In genomic region chr1:212858055-212858460, GRCh38 we compare ENCODE assay signal across 8 cellular contexts. TPM values are rescaled to one million over a fixed set of nuclear protein-coding genes. Genes with fewer than 3 reads are reported as not detected.
DNase-seq lines count a peak whose midpoint lies in the region; ATAC-seq, FAIRE-seq and TF ChIP-seq lines count a peak whose summit lies in the region.

TSS of gene FLVCR1 (plus strand) at chr1:212858275. CDS start at chr1:212858453, 178 bp downstream.

- FAIRE-seq in bronchial epithelial cell (lab: Jason Lieb, UNC), result no peak
- no peak for FAIRE-seq in small intestine (lab: Jason Lieb, UNC)

- H3K4me3 ChIP-seq in AG09309 (ENCODE audit: control insufficient read depth, low read depth, low read length) (peak within 1 kb of the TSS; percentile 73), WI38 (ENCODE audit: low read depth, low read length) (peak within 1 kb of the TSS; percentile 80), bronchial epithelial cell (ENCODE audit: low read depth, low read length) (peak within 1 kb of the TSS; percentile 97), small intestine (ENCODE audit: low read depth in 1 of 2, low read length in 2 of 2) (peak within 1 kb of the TSS; percentile 87 to 89)

- H3K27ac ChIP-seq in small intestine (ENCODE audit: low read depth in 1 of 2, low read length in 1 of 2), result peak within 1 kb of the TSS; percentile 81 to 97

- no peak for TF ChIP-seq CTCF in AG09309 (IDR thresholded peaks at IDR 0.05; ENCODE audit: control insufficient read depth, insufficient read depth, low read depth, low read length, missing control alignments)
- no peak for TF ChIP-seq CTCF in WI38 (IDR thresholded peaks at IDR 0.05; ENCODE audit: low read depth, low read length)
- TF ChIP-seq CTCF in bronchial epithelial cell (IDR thresholded peaks at IDR 0.05; ENCODE audit: insufficient read depth, low read length, severe bottlenecking), result no peak

- no peaks in the 10 kb centered on the region for H3K9me3 ChIP-seq in small intestine (ENCODE audit: control insufficient read depth, low read depth)

- H3K4me1 ChIP-seq in small intestine (ENCODE audit: control insufficient read depth in 2 of 2, insufficient read depth in 1 of 2, low read depth in 1 of 2, low read length in 1 of 2), result peaks cover 1 to 12% of the 10 kb centered on the region in 2 donors

- DNase-seq in AG09309 (ENCODE audit: low read depth) (peak; percentile 62), NCI-H226 (peak; percentile 91), bronchial epithelial cell (ENCODE audit: low read depth) (peak; percentile 88), iPS-NIHi11 (ENCODE audit: low spot score) (peak; percentile 99), small intestine (peak; percentile 98)

- peak; percentile 98 for ATAC-seq in GM19023 (IDR thresholded peaks at IDR 0.05; ENCODE audit: unreplicated experiment)
- ATAC-seq in HG03196 (IDR thresholded peaks at IDR 0.05; ENCODE audit: unreplicated experiment), result peak; percentile 97

- H3K27me3 ChIP-seq in bronchial epithelial cell (ENCODE audit: control insufficient read depth, insufficient read depth, low read length), result no peaks in the 10 kb centered on the region
- no peaks in the 10 kb centered on the region for H3K27me3 ChIP-seq in small intestine (ENCODE audit: control insufficient read depth in 2 of 2, insufficient read depth in 2 of 2, low read length in 2 of 2)

- WGBS in small intestine, 3 donors, result 0 to 1% (median 1%) methylated on average over 36 to 50 of the region's 50 CpGs

- H3K36me3 ChIP-seq in bronchial epithelial cell (ENCODE audit: control insufficient read depth, insufficient read depth, low read length) (no peaks in the 10 kb centered on the region), small intestine (ENCODE audit: control insufficient read depth in 2 of 2, insufficient read depth in 2 of 2, low read length in 2 of 2) (no peaks in the 10 kb centered on the region)

RNA-seq across cellular contexts. Expression of gene FLVCR1, which starts in this region (rescaled TPM):
- 4.5 and 6.8 TPM in 2 replicates for total RNA-seq in bronchial epithelial cell
- polyA plus RNA-seq in small intestine, result 10 to 100 TPM in 2 of 3 donors, 1 to 10 TPM in 1; 4.4 to 15.4 (median 12.7) TPM

Comparison
In these comparisons a context has a peak if more than half of its experiments do, and no peak if none do; other contexts are left out.
1. Peak in every context shown above with its lines: DNase-seq, ATAC-seq, H3K4me3 ChIP-seq and H3K27ac ChIP-seq.